Comparison of ENCODE assay signal across 8 cellular contexts in the genomic region with DNA sequence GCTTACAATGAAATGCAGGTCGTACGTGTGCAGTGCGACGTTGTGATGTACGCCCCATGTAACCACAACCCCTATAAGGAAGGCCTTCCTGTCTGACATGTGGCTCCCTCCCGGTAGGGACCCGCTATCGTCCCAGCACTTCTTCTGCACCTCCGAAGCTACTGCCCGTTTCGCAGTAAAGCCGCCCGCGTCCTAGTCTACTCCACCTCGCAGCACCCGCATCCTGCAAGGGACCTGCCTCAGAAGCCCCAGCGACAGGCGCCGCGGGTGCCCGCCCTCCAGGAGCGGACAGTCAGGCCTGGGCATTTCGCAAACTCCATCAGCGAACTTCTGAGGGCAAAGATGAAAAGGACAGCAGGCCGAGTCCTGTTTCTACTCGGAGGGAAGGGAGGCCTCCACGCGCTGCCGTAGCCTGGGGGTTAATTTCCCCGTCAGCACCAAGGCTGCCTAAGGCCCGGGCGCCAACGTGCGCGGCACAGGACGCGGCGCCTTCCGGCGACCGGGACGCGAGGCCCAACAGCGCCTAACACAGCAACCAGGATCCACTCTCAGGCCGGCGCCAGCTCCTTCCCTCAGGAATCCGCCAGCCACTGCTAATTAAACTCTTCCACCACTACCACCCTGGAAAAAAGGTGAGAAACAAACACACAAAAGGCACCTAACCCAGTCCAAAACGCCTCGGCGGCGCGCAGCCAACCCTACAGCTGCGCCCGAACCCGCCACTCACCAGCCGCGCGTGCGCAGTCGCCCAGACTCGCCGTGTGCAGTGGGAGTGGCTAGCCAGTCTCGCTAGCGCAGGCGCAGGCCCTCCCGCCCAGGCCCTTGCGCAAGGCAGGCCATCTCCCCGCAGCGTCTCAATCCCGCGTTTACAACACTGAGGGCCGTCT. TPM values are rescaled to one million over a fixed set of nuclear protein-coding genes. Genes with fewer than 3 reads are reported as not detected.
DNase-seq lines count a peak whose midpoint lies in the region; ATAC-seq and TF ChIP-seq lines count a peak whose summit lies in the region.

A gene with protein sequence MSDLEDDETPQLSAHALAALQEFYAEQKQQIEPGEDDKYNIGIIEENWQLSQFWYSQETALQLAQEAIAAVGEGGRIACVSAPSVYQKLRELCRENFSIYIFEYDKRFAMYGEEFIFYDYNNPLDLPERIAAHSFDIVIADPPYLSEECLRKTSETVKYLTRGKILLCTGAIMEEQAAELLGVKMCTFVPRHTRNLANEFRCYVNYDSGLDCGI (minus strand): TSS at position 768 of the 887 bp plus-strand sequence. CDS start 16,363 bp downstream, outside the sequence.

- no peak for TF ChIP-seq CTCF in ascending aorta (IDR thresholded peaks at IDR 0.05)
- TF ChIP-seq CTCF in vagina (IDR thresholded peaks at IDR 0.05), result peak in 1 of 3 experiments; percentile 8

- ATAC-seq in GM18499 (IDR thresholded peaks at IDR 0.05; ENCODE audit: insufficient read depth, unreplicated experiment) (peak; percentile 64), HG02938 (IDR thresholded peaks at IDR 0.05; ENCODE audit: unreplicated experiment) (peak; percentile 82), right cardiac atrium (peak; percentile 99)

- peak within 1 kb of the TSS; percentile 61 to 80 for H3K4me3 ChIP-seq in ascending aorta
- peak within 1 kb of the TSS; percentile 58 for H3K4me3 ChIP-seq in right cardiac atrium (ENCODE audit: low read length)
- H3K4me3 ChIP-seq in vagina, result peak within 1 kb of the TSS; percentile 64 to 68

- TF ChIP-seq POLR2A in vagina (IDR thresholded peaks at IDR 0.05), result peak in 1 of 2 donors; percentile 92

- peak within 1 kb of the TSS; percentile 85 to 87 for H3K27ac ChIP-seq in ascending aorta
- peak within 1 kb of the TSS; percentile 70 for H3K27ac ChIP-seq in right cardiac atrium (ENCODE audit: low read length)
- peak within 1 kb of the TSS; percentile 84 for H3K27ac ChIP-seq in vagina

- H3K4me1 ChIP-seq in ascending aorta (peaks cover 0 to 7% of the 10 kb centered on the region in 2 donors), right cardiac atrium (ENCODE audit: control insufficient read depth, insufficient read depth, low read length) (peaks cover 4% of the 10 kb centered on the region), vagina (peaks cover 7% of the 10 kb centered on the region)

- under 1% methylated on average over 72 of the region's 72 CpGs for WGBS in right cardiac atrium

- H3K9me3 ChIP-seq in ascending aorta (peaks cover 0 to 8% of the 10 kb centered on the region in 2 donors), right cardiac atrium (ENCODE audit: control insufficient read depth, low read length) (no peaks in the 10 kb centered on the region), vagina (no peaks in the 10 kb centered on the region)

- H3K36me3 ChIP-seq in ascending aorta (peaks cover 3 to 9% of the 10 kb centered on the region in 2 donors), vagina (peaks cover 0 to 15% of the 10 kb centered on the region in 2 donors)

- DNase-seq in NCI-H187 (lab: John Stamatoyannopoulos, UW), result peak; percentile 60 to 75
- peak; percentile 84 to 96 (median 90) for DNase-seq in T-helper 2 cell
- DNase-seq in ascending aorta (ENCODE audit: low spot score in 2 of 2), result peak; percentile 60 to 96
- DNase-seq in right cardiac atrium, result peak; percentile 96 to 99 (median 99)
- DNase-seq in pulmonary artery endothelial cell (ENCODE audit: low read depth, low spot score), result peak; percentile 73
- peak in 1 of 2 donors; percentile 93 for DNase-seq in vagina (ENCODE audit: extremely low spot score in 2 of 2)

- intact Hi-C loops in ascending aorta (cut with DNase I) (loop anchor here (2.0 to 10.0 kb wide), 6 partner anchors 39 to 291 kb away; partner anchors contain the start of genes IFT88, LATS2 and XPO4), right cardiac atrium (cut with DNase I) (loop anchor here in 1 of 4 donors (5.0 kb wide), 1 partner anchor 61 kb away; no protein-coding TSS in a partner anchor), vagina (cut with DNase I) (loop anchor here (10.0 kb wide), 1 partner anchor 69 kb away; the partner anchor contains the start of gene IL17D)

- H3K27me3 ChIP-seq in ascending aorta, result no peaks in the 10 kb centered on the region
- no peaks in the 10 kb centered on the region for H3K27me3 ChIP-seq in right cardiac atrium (ENCODE audit: control insufficient read depth, insufficient read depth)
- no peaks in the 10 kb centered on the region for H3K27me3 ChIP-seq in vagina

RNA-seq across cellular contexts. Expression of the gene that starts here (rescaled TPM):
- total RNA-seq in ascending aorta, result not detected
- total RNA-seq in right cardiac atrium, result 10 to 100 TPM; 12.4 to 14.8 (median 13.4) TPM
- 13.0 TPM for polyA plus RNA-seq in right cardiac atrium
- 5.9 and 9.2 TPM in 2 replicates for total RNA-seq in pulmonary artery endothelial cell
- total RNA-seq in vagina, result 6.9 TPM

Comparison
In these comparisons a context has a peak if more than half of its experiments do, and no peak if none do; other contexts are left out.
1. Peak in DNase-seq, H3K4me3 ChIP-seq and H3K27ac ChIP-seq in ascending aorta; RNA of the gene not detected or under 1 TPM.